In the genomic region with DNA sequence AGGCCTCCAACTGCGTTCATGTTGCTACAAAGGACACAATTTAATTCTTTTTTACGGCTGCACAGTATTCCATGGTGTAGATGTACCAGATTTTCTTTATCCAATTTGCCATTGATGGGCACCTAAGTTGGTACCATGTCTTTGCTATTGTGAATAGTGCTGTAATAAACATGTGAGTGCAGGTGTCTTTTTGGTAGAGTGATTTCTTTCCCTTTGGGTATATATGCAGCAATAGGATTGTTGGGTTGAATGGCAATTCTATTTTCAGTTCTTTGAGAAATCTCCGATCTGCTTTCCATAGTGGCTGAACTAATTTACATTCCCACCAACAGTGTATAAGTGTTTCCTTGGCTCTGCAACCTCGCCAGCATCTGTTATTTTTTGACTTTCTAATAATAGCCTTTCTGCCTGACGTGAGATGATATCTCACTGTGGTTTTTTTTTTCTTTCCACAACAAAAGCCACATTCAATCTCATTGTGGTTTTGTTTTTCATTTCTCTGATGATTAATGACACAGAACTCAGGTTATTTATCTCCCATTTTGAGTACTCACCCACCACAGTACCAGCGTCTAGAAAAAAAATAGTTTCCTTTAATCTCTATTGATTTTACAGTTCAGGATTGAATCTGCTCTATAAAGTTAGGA, we compare ENCODE assay signal across 9 cellular contexts.
DNase-seq lines count a peak whose midpoint lies in the region; ATAC-seq, FAIRE-seq and TF ChIP-seq lines count a peak whose summit lies in the region.
"Had no signal": no experiment of that assay in that cellular context is flagged by ENCODE, and none has a peak within 500 bp of the region (broad histone marks: within the 10 kb centered on the region; RNA-seq: fewer than 3 reads in every experiment).

No MANE protein-coding gene starts in this region.

- no peak overlapping the region for H3K27ac Mint-ChIP-seq in nephron progenitor cell

- no peak for TF ChIP-seq POLR2A in GM18505 (IDR thresholded peaks at IDR 0.05; ENCODE audit: borderline replicate concordance, extremely low read depth, insufficient read depth, insufficient read length)

- FAIRE-seq in D721Med (lab: Jason Lieb, UNC), result no peak

- TF ChIP-seq CTCF in D721Med (IDR thresholded peaks at IDR 0.05; ENCODE audit: insufficient read depth, missing control alignments) (no peak), nephron progenitor cell (IDR thresholded peaks at IDR 0.05) (no peak)

- peak; percentile 90 for ATAC-seq in GM18505 (IDR thresholded peaks at IDR 0.05; ENCODE audit: unreplicated experiment)
- ATAC-seq in GM21390 (IDR thresholded peaks at IDR 0.05; ENCODE audit: unreplicated experiment), result peak; percentile 86
- ATAC-seq in HG03432 (IDR thresholded peaks at IDR 0.05; ENCODE audit: unreplicated experiment), result peak; percentile 93

- no peak overlapping the region for H3K4me3 Mint-ChIP-seq in nephron progenitor cell

- peaks cover 21% of the 10 kb centered on the region for H3K4me1 Mint-ChIP-seq in nephron progenitor cell

- H3K9me3 Mint-ChIP-seq in nephron progenitor cell, result no peaks in the 10 kb centered on the region

- H3K36me3 Mint-ChIP-seq in nephron progenitor cell (ENCODE audit: low read depth), result no peaks in the 10 kb centered on the region

- peaks cover 3% of the 10 kb centered on the region for H3K27me3 Mint-ChIP-seq in nephron progenitor cell (ENCODE audit: low read depth, poor library complexity)

- peak; percentile 12 for DNase-seq in central memory CD4-positive, alpha-beta T cell
- DNase-seq in D721Med (ENCODE audit: insufficient read length, low spot score) (no peak), nephron progenitor cell (no peak), AG08396 (ENCODE audit: low spot score) (no peak)
- no peak for DNase-seq in activated CD4-positive, alpha-beta T cell treated with anti-CD3 and anti-CD28 coated beads for 4 hours
- DNase-seq: NK-92 treated with Interleukin-12 subunit alpha and Interleukin-12 subunit beta, amount 100 ng/mL, for 24 hours had no signal
